31 cellular contexts compared by ENCODE assay signal in genomic region chr9:98846879-98847278, GRCh38.
"Had no signal": no experiment of that assay in that cellular context is flagged by ENCODE, and none has a peak within 500 bp of the region (broad histone marks: within the 10 kb centered on the region; RNA-seq: fewer than 3 reads in every experiment).

No MANE protein-coding gene starts in this region.

- ATAC-seq: activated CD4-positive, CD25-positive, alpha-beta regulatory T cell treated with anti-CD3 and anti-CD28 coated beads, Interleukin-2, amount 50 U/mL, for 24 hours; activated CD8-positive, alpha-beta T cell treated with anti-CD3 and anti-CD28 coated beads, Interleukin-2, amount 10 ng/mL, durations not matched to agents 7 days and 5 days; activated naive CD8-positive, alpha-beta T cell treated with anti-CD3 and anti-CD28 coated beads, Interleukin-2, amount 50 U/mL, for 24 hours; activated T-cell treated with anti-CD3 and anti-CD28 coated beads, Interleukin-2, amount 50 U/mL, for 4 hours; activated T-helper 17 cell treated with anti-CD3 and anti-CD28 coated beads, Interleukin-2, amount 50 U/mL, for 72 hours; body of pancreas; gastrocnemius medialis; heart left ventricle; T-helper 17 cell had no signal

- H3K4me1 ChIP-seq: gastrocnemius medialis had no signal

- DNase-seq: activated B cell treated with CpG ODN at 0.5 μM for 24 hours; activated CD4-positive, alpha-beta T cell treated with anti-CD3 and anti-CD28 coated beads for 48 hours; activated CD4-positive, alpha-beta T cell treated with anti-CD3 and anti-CD28 coated beads, Interleukin-2, amount 50 U/mL, for 1 hour; activated CD4-positive, alpha-beta T cell treated with anti-CD3 and anti-CD28 coated beads, Interleukin-2, amount 50 U/mL, for 48 hours; activated CD8-positive, alpha-beta T cell treated with anti-CD3 and anti-CD28 coated beads, Interleukin-2, amount 10 ng/mL, durations not matched to agents 7 days and 5 days; activated effector memory CD4-positive, alpha-beta T cell treated with Interleukin-2 at 50 U/mL for 16 hours; activated naive CD4-positive, alpha-beta T cell treated with anti-CD3 and anti-CD28 coated beads for 36 hours; activated naive CD8-positive, alpha-beta T cell treated with anti-CD3 and anti-CD28 coated beads for 36 hours; activated naive CD8-positive, alpha-beta T cell treated with anti-CD3 and anti-CD28 coated beads, Interleukin-2, amount 50 U/mL, for 24 hours; activated T-cell treated with anti-CD3 and anti-CD28 coated beads, Interleukin-2, amount 50 U/mL, for 4 hours; adrenal gland; amygdala; aorta; body of pancreas; caudate nucleus; cortex of kidney; effector CD8-positive, alpha-beta T cell; esophagus squamous epithelium; gastrocnemius medialis; glutamatergic neuron; heart left ventricle; T-helper 1 cell; T-helper 17 cell; T1000; WERI-Rb-1 had no signal

- H3K9me3 ChIP-seq: adrenal gland, body of pancreas, esophagus squamous epithelium, gastrocnemius medialis, heart left ventricle had no signal

- FAIRE-seq: colon, endometrium, endothelial cell of umbilical vein had no signal

- H3K27me3 ChIP-seq: adrenal gland, body of pancreas, esophagus squamous epithelium, gastrocnemius medialis, heart left ventricle had no signal

- H3K27ac ChIP-seq: adrenal gland, body of pancreas, epithelial cell of prostate, esophagus squamous epithelium, gastrocnemius medialis, WERI-Rb-1 had no signal

- H3K36me3 ChIP-seq: adrenal gland, gastrocnemius medialis, heart left ventricle had no signal

- H3K4me3 ChIP-seq: adrenal gland, body of pancreas, esophagus squamous epithelium, gastrocnemius medialis, heart left ventricle had no signal
